In the genomic region with DNA sequence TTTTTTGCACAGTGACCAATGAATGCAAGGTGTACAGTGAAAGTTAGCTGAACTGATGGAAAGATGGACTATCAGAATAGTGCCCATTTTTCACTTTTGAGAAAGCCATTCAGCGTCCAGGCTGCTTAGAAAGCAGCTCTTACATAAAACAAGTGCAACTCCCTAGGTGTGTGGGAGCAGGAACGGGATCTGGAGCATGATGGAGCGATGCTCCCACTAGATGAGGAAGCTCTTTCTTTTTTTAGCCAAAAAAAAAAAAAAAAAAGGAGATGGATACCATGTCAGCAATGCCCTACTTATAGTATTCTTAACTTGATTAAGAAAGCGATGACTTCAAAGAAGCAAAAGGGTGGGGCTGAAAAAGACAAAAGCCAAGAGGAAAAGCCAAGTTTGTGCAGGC, we compare ENCODE assay signal across 21 cellular contexts.
DNase-seq lines count a peak whose midpoint lies in the region; ATAC-seq, FAIRE-seq and TF ChIP-seq lines count a peak whose summit lies in the region.
"Had no signal": no experiment of that assay in that cellular context is flagged by ENCODE, and none has a peak within 500 bp of the region (broad histone marks: within the 10 kb centered on the region; RNA-seq: fewer than 3 reads in every experiment).

No MANE protein-coding gene starts in this region.

- H3K4me1 ChIP-seq in keratinocyte (ENCODE audit: control insufficient read depth, extremely low read depth, insufficient read depth, low read length) (peaks cover 8% of the 10 kb centered on the region), vagina (no peaks in the 10 kb centered on the region)
- H3K4me1 ChIP-seq: BLaER1 treated with 17β-estradiol and CSF1 and Interleukin-3, amounts not matched to agents 10 nM and 100 nM; Caco-2 had no signal

- no peaks in the 10 kb centered on the region for H3K79me2 ChIP-seq in keratinocyte (ENCODE audit: control insufficient read depth, insufficient read depth, low read length)

- H3K9me3 ChIP-seq in keratinocyte (ENCODE audit: control insufficient read depth, low read depth, low read length) = no peaks in the 10 kb centered on the region
- H3K9me3 ChIP-seq in vagina = no peaks in the 10 kb centered on the region
- H3K9me3 ChIP-seq: BLaER1 treated with 17β-estradiol and CSF1 and Interleukin-3, amounts not matched to agents 10 nM and 100 nM; Caco-2 had no signal

- dilution Hi-C loops in keratinocyte (cut with MboI; ENCODE audit: extremely low pct_ligation_motif_present, low sequenced_read_pairs) = no loop called here

- H3K27me3 ChIP-seq in keratinocyte (ENCODE audit: control insufficient read depth, extremely low read depth, insufficient read depth, low read length) (no peaks in the 10 kb centered on the region), vagina (no peaks in the 10 kb centered on the region)
- H3K27me3 ChIP-seq: BLaER1 treated with 17β-estradiol and CSF1 and Interleukin-3, amounts not matched to agents 10 nM and 100 nM had no signal

- no peak for DNase-seq in keratinocyte (ENCODE audit: low read depth, low spot score)
- peak; percentile 52 for DNase-seq in putamen (ENCODE audit: low spot score)
- DNase-seq in vagina (ENCODE audit: extremely low spot score in 2 of 2) = no peak
- no peak for DNase-seq in ACHN
- DNase-seq in urothelium cell line (ENCODE audit: low spot score) = no peak
- DNase-seq: 8988T; AML-193; Caco-2; Calu3; CD4-positive, alpha-beta T cell; CD8-positive, alpha-beta T cell; DMS79 treated with DMSO at 0.1 percent for 48 hours; GF-D8 had no signal

- FAIRE-seq in keratinocyte (lab: Jason Lieb, UNC) (peak; percentile 26), urothelium cell line (lab: Jason Lieb, UNC) (no peak)
- FAIRE-seq: A204.1, D721Med, G401.6, GM12891, GM19239 had no signal

- ATAC-seq in esophagus mucosa = peak; percentile 63
- ATAC-seq: CD8-positive, alpha-beta T cell had no signal

- no peaks in the 10 kb centered on the region for H3K9me1 ChIP-seq in keratinocyte (ENCODE audit: control insufficient read depth, extremely low read depth, insufficient read depth, low read length)

- no peak for TF ChIP-seq POLR2A in vagina (IDR thresholded peaks at IDR 0.05)

- H3K4me2 ChIP-seq in keratinocyte (ENCODE audit: control insufficient read depth, extremely low read depth, insufficient read depth, low read depth, low read length) = no peak overlapping the region
- H3K4me2 ChIP-seq: BLaER1 treated with 17β-estradiol and CSF1 and Interleukin-3, amounts not matched to agents 10 nM and 100 nM had no signal

- H2AFZ ChIP-seq in keratinocyte (ENCODE audit: control insufficient read depth, low read length) = no peak overlapping the region

- TF ChIP-seq CTCF in keratinocyte (optimal IDR thresholded peaks at IDR 0.05 in 1 of 3, IDR thresholded peaks at IDR 0.05 in 1 of 3, conservative IDR thresholded peaks at IDR 0.05 in 1 of 3; ENCODE audit: extremely low read depth in 1 of 3, insufficient read depth in 2 of 3, low read length in 3 of 3) (no peak), vagina (IDR thresholded peaks at IDR 0.05) (no peak)

- in situ Hi-C loops in ACHN (cut with HindIII; ENCODE audit: low pct_ligation_motif_present, low pct_unique_long_range_greater_than_20kb, low sequenced_read_pairs) = no loop called here

- no peak overlapping the region for H3K9ac ChIP-seq in keratinocyte (ENCODE audit: control insufficient read depth, extremely low read depth, insufficient read depth, low read length)
- H3K9ac ChIP-seq: BLaER1 treated with 17β-estradiol and CSF1 and Interleukin-3, amounts not matched to agents 10 nM and 100 nM had no signal

- H3K27ac ChIP-seq in keratinocyte (ENCODE audit: control insufficient read depth, insufficient read depth, low read length) (no peak overlapping the region), vagina (no peak overlapping the region)
- H3K27ac ChIP-seq: BLaER1 treated with 17β-estradiol and CSF1 and Interleukin-3, amounts not matched to agents 10 nM and 100 nM; C4-2B had no signal

- H3K36me3 ChIP-seq in keratinocyte (ENCODE audit: control insufficient read depth in 2 of 2, extremely low read depth in 1 of 2, insufficient read depth in 2 of 2, low read length in 2 of 2) = no peaks in the 10 kb centered on the region
- no peaks in the 10 kb centered on the region for H3K36me3 ChIP-seq in vagina
- H3K36me3 ChIP-seq: BLaER1 treated with 17β-estradiol and CSF1 and Interleukin-3, amounts not matched to agents 10 nM and 100 nM had no signal

- H3K4me3 ChIP-seq in keratinocyte (ENCODE audit: control insufficient read depth in 2 of 3, extremely low read depth in 1 of 3, insufficient read depth in 2 of 3, low read depth in 1 of 3, low read length in 3 of 3) (no peak overlapping the region), vagina (no peak overlapping the region)
- H3K4me3 ChIP-seq: BLaER1 treated with 17β-estradiol and CSF1 and Interleukin-3, amounts not matched to agents 10 nM and 100 nM had no signal

- no peaks in the 10 kb centered on the region for H4K20me1 ChIP-seq in keratinocyte (ENCODE audit: control insufficient read depth, extremely low read depth, insufficient read depth, low read length)
- H4K20me1 ChIP-seq: BLaER1 treated with 17β-estradiol and CSF1 and Interleukin-3, amounts not matched to agents 10 nM and 100 nM had no signal

- intact Hi-C loops in vagina (cut with DNase I) = no loop called here
